ENCODE assay signal across 1 cellular context in the genomic region with DNA sequence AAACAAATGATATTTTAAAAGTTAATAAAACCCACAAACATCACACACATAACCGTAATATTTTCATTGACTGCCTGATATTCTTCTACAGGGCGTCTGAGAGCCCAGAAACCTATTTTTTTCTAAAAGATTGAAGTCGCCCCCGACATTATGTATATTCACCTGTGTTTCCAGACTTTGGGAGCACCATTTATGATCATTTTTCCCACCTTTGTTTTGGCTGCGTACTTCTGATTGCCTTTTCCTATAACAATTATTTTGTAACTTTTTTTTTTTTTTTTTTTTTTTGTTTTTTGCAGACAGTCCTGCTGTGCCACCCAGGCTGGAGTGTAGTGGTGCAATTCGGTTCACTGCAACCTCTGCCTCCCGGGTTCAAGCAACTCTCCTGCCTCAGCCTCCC.
TF ChIP-seq lines count a peak whose summit lies in the region.

No MANE protein-coding gene starts in this region.

TF ChIP-seq in K562, 482 proteins besides CTCF, POLR2A, EP300 and RAD21:
- no peak for TF ChIP-seq NR1H2 (CRISPR knock-in tag; IDR thresholded peaks at IDR 0.05)
- TF ChIP-seq, protein P1, sequence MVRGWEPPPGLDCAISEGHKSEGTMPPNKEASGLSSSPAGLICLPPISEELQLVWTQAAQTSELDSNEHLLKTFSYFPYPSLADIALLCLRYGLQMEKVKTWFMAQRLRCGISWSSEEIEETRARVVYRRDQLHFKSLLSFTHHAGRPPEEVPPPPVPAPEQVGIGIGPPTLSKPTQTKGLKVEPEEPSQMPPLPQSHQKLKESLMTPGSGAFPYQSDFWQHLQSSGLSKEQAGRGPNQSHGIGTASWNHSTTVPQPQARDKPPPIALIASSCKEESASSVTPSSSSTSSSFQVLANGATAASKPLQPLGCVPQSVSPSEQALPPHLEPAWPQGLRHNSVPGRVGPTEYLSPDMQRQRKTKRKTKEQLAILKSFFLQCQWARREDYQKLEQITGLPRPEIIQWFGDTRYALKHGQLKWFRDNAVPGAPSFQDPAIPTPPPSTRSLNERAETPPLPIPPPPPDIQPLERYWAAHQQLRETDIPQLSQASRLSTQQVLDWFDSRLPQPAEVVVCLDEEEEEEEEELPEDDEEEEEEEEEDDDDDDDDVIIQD (CRISPR knock-in tag; IDR thresholded peaks at IDR 0.05): no peak
- TF ChIP-seq MEF2A (IDR thresholded peaks at IDR 0.05; ENCODE audit: control insufficient read depth, low read depth, low read length): no peak
- TF ChIP-seq ZNF644 (tag; IDR thresholded peaks at IDR 0.05; ENCODE audit: low read depth): 0 out of 2 replicates have a peak, but pooled peaks have one; percentile 30
- no peak for TF ChIP-seq ZNF740 (CRISPR knock-in tag; IDR thresholded peaks at IDR 0.05)
- 0 out of 4 replicates have a peak, but pooled peaks of 1 of the 2 experiments have one; percentile 10 for TF ChIP-seq ZNF740 (tag; IDR thresholded peaks at IDR 0.05)
- TF ChIP-seq ARID1B (IDR thresholded peaks at IDR 0.05): no peak
- no peak for TF ChIP-seq FOS (IDR thresholded peaks at IDR 0.05; ENCODE audit: extremely low read depth, insufficient read length)
- TF ChIP-seq, protein P2, sequence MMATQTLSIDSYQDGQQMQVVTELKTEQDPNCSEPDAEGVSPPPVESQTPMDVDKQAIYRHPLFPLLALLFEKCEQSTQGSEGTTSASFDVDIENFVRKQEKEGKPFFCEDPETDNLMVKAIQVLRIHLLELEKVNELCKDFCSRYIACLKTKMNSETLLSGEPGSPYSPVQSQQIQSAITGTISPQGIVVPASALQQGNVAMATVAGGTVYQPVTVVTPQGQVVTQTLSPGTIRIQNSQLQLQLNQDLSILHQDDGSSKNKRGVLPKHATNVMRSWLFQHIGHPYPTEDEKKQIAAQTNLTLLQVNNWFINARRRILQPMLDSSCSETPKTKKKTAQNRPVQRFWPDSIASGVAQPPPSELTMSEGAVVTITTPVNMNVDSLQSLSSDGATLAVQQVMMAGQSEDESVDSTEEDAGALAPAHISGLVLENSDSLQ (IDR thresholded peaks at IDR 0.05): no peak
- no peak for TF ChIP-seq TBL1XR1 (IDR thresholded peaks at IDR 0.05; ENCODE audit: low read length in 2 of 2)
